Comparison of ENCODE assay signal across 2 cellular contexts in the genomic region with DNA sequence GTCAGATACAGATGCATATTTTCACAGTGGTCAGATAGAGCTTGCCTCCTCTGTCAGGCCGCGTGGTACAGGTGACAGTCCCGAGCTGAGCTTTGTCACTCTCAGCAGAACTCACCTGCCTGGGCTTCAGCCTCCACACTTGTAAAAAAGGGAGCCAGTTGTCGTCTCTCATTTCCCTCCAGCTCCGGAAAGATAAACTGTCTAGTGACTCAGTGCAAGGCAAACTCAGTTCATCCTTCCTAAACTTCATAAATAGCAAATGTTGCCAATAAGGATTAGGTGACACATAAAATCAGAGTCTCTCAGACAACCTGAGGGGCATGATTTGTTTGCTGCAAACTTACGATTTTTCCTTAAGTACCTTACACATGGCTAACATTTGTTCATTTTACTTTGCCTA.
TF ChIP-seq lines count a peak whose summit lies in the region.

No MANE protein-coding gene starts in this region.

TF ChIP-seq in GM23338, 12 proteins besides CTCF, POLR2A, EP300 and RAD21 (continued from another document):
- TF ChIP-seq ETS1 (IDR thresholded peaks at IDR 0.05), result no peak
- no peak for TF ChIP-seq POLR2AphosphoS5 (IDR thresholded peaks at IDR 0.05; ENCODE audit: low read depth)
- TF ChIP-seq STAT1 (IDR thresholded peaks at IDR 0.05; ENCODE audit: unreplicated experiment), result no peak
- TF ChIP-seq CREB1 (CRISPR knock-in tag; IDR thresholded peaks at IDR 0.05; ENCODE audit: low read depth), result no peak
- TF ChIP-seq, protein P1, sequence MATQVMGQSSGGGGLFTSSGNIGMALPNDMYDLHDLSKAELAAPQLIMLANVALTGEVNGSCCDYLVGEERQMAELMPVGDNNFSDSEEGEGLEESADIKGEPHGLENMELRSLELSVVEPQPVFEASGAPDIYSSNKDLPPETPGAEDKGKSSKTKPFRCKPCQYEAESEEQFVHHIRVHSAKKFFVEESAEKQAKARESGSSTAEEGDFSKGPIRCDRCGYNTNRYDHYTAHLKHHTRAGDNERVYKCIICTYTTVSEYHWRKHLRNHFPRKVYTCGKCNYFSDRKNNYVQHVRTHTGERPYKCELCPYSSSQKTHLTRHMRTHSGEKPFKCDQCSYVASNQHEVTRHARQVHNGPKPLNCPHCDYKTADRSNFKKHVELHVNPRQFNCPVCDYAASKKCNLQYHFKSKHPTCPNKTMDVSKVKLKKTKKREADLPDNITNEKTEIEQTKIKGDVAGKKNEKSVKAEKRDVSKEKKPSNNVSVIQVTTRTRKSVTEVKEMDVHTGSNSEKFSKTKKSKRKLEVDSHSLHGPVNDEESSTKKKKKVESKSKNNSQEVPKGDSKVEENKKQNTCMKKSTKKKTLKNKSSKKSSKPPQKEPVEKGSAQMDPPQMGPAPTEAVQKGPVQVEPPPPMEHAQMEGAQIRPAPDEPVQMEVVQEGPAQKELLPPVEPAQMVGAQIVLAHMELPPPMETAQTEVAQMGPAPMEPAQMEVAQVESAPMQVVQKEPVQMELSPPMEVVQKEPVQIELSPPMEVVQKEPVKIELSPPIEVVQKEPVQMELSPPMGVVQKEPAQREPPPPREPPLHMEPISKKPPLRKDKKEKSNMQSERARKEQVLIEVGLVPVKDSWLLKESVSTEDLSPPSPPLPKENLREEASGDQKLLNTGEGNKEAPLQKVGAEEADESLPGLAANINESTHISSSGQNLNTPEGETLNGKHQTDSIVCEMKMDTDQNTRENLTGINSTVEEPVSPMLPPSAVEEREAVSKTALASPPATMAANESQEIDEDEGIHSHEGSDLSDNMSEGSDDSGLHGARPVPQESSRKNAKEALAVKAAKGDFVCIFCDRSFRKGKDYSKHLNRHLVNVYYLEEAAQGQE (IDR thresholded peaks at IDR 0.05; ENCODE audit: unreplicated experiment), result no peak
- TF ChIP-seq ZNF331 (CRISPR knock-in tag; IDR thresholded peaks at IDR 0.05; ENCODE audit: low read depth), result no peak

TF ChIP-seq in WTC11, 78 proteins besides CTCF, POLR2A, EP300 and RAD21 (continued from another document):
- TF ChIP-seq, protein P2, sequence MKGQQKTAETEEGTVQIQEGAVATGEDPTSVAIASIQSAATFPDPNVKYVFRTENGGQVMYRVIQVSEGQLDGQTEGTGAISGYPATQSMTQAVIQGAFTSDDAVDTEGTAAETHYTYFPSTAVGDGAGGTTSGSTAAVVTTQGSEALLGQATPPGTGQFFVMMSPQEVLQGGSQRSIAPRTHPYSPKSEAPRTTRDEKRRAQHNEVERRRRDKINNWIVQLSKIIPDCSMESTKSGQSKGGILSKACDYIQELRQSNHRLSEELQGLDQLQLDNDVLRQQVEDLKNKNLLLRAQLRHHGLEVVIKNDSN (CRISPR knock-in tag; IDR thresholded peaks at IDR 0.05), result no peak
- TF ChIP-seq ERG (CRISPR knock-in tag; IDR thresholded peaks at IDR 0.05) (no peak), E2F1 (CRISPR knock-in tag; IDR thresholded peaks at IDR 0.05) (no peak), GRHL2 (CRISPR knock-in tag; IDR thresholded peaks at IDR 0.05; ENCODE audit: insufficient replicate concordance, severe bottlenecking) (no peak), FOXK1 (CRISPR knock-in tag; IDR thresholded peaks at IDR 0.05) (no peak)
- TF ChIP-seq, protein P3, sequence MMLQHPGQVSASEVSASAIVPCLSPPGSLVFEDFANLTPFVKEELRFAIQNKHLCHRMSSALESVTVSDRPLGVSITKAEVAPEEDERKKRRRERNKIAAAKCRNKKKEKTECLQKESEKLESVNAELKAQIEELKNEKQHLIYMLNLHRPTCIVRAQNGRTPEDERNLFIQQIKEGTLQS (CRISPR knock-in tag; conservative IDR thresholded peaks at IDR 0.05), result no peak
TF ChIP-seq in WTC11: peak in this region for 0.
